Comparison of ENCODE assay signal across 25 cellular contexts in genomic region chr2:112488201-112488600, GRCh38.
"Had no signal": no experiment of that assay in that cellular context is flagged by ENCODE, and none has a peak within 500 bp of the region (broad histone marks: within the 10 kb centered on the region; RNA-seq: fewer than 3 reads in every experiment).

No MANE protein-coding gene starts in this region.

- H3K36me3 Mint-ChIP-seq: activated naive CD4-positive, alpha-beta T cell treated with anti-CD3 and anti-CD28 coated beads, Interleukin-2, amount 50 U/mL, for 24 hours had no signal

- H3K27ac Mint-ChIP-seq: activated CD4-positive, alpha-beta T cell treated with anti-CD3 and anti-CD28 coated beads, Interleukin-2, amount 10 ng/mL, durations not matched to agents 7 days and 5 days; activated naive CD4-positive, alpha-beta T cell treated with anti-CD3 and anti-CD28 coated beads, Interleukin-2, amount 50 U/mL, for 24 hours; activated T-helper 1 cell treated with anti-CD3 and anti-CD28 coated beads, Interleukin-12 subunit alpha, Interleukin-12 subunit beta, Interleukin-2, Interleukin-4 antibody, amounts not matched to agents 30 ng/mL and 10 ng/mL and 1 ng/mL, durations not matched to agents 14 hours and 24 hours and 36 hours; T-helper 17 cell; WTC11 had no signal

- H3K27ac ChIP-seq: ascending aorta, Peyer's patch had no signal

- H3K4me3 Mint-ChIP-seq: activated CD4-positive, alpha-beta memory T cell treated with anti-CD3 and anti-CD28 coated beads for 36 hours; activated CD4-positive, alpha-beta T cell treated with anti-CD3 and anti-CD28 coated beads, Interleukin-2, amount 10 ng/mL, durations not matched to agents 7 days and 5 days; activated naive CD4-positive, alpha-beta T cell treated with anti-CD3 and anti-CD28 coated beads, Interleukin-2, amount 50 U/mL, for 24 hours; activated naive CD8-positive, alpha-beta T cell treated with anti-CD3 and anti-CD28 coated beads, Interleukin-2, amount 50 U/mL, for 24 hours; activated T-helper 1 cell treated with anti-CD3 and anti-CD28 coated beads, Interleukin-12 subunit alpha, Interleukin-12 subunit beta, Interleukin-2, Interleukin-4 antibody, amounts not matched to agents 30 ng/mL and 10 ng/mL and 1 ng/mL, durations not matched to agents 14 hours and 24 hours and 36 hours; brain; central memory CD8-positive, alpha-beta T cell; T-helper 17 cell; WTC11 had no signal

- H3K27me3 Mint-ChIP-seq: activated CD4-positive, alpha-beta memory T cell treated with anti-CD3 and anti-CD28 coated beads for 36 hours; activated CD4-positive, alpha-beta T cell treated with anti-CD3 and anti-CD28 coated beads, Interleukin-2, amount 10 ng/mL, durations not matched to agents 7 days and 5 days; activated naive CD4-positive, alpha-beta T cell treated with anti-CD3 and anti-CD28 coated beads, Interleukin-2, amount 50 U/mL, for 24 hours; activated naive CD8-positive, alpha-beta T cell treated with anti-CD3 and anti-CD28 coated beads, Interleukin-2, amount 50 U/mL, for 24 hours; brain; central memory CD8-positive, alpha-beta T cell; T-helper 17 cell had no signal

- ATAC-seq: activated naive CD8-positive, alpha-beta T cell treated with anti-CD3 and anti-CD28 coated beads, Interleukin-2, amount 50 U/mL, for 24 hours; T-helper 17 cell; WTC11 had no signal

- H3K4me3 ChIP-seq: ascending aorta, Peyer's patch had no signal

- H3K9me3 Mint-ChIP-seq: activated CD4-positive, alpha-beta memory T cell treated with anti-CD3 and anti-CD28 coated beads for 36 hours; activated CD4-positive, alpha-beta T cell treated with anti-CD3 and anti-CD28 coated beads, Interleukin-2, amount 10 ng/mL, durations not matched to agents 7 days and 5 days; activated naive CD4-positive, alpha-beta T cell treated with anti-CD3 and anti-CD28 coated beads, Interleukin-2, amount 50 U/mL, for 24 hours; activated naive CD8-positive, alpha-beta T cell treated with anti-CD3 and anti-CD28 coated beads, Interleukin-2, amount 50 U/mL, for 24 hours; activated T-helper 1 cell treated with anti-CD3 and anti-CD28 coated beads, Interleukin-12 subunit alpha, Interleukin-12 subunit beta, Interleukin-2, Interleukin-4 antibody, amounts not matched to agents 30 ng/mL and 10 ng/mL and 1 ng/mL, durations not matched to agents 14 hours and 24 hours and 36 hours; brain; central memory CD8-positive, alpha-beta T cell; WTC11 had no signal

- DNase-seq: activated CD4-positive, alpha-beta memory T cell treated with anti-CD3 and anti-CD28 coated beads for 36 hours; activated CD4-positive, alpha-beta T cell treated with anti-CD3 and anti-CD28 coated beads, Interleukin-2, amount 10 ng/mL, durations not matched to agents 7 days and 5 days; activated CD4-positive, CD25-positive, alpha-beta regulatory T cell treated with anti-CD3 and anti-CD28 coated beads, Interleukin-2, amount 50 U/mL, for 72 hours; activated CD8-positive, alpha-beta memory T cell treated with anti-CD3 and anti-CD28 coated beads for 24 hours; activated effector memory CD4-positive, alpha-beta T cell treated with Interleukin-2 at 50 U/mL for 16 hours; activated naive CD4-positive, alpha-beta T cell; activated naive CD8-positive, alpha-beta T cell treated with anti-CD3 and anti-CD28 coated beads, Interleukin-2, amount 50 U/mL, for 24 hours; amniotic stem cell; NCI-H146; NCI-H187 treated with DMSO at 0.1 percent for 48 hours; NCI-H2081 treated with DMSO at 0.1 percent for 48 hours; NCI-H446 treated with DMSO at 0.1 percent for 48 hours; NCI-H524 treated with DMSO at 0.1 percent for 48 hours; NK-92 treated with Interleukin-12 subunit alpha and Interleukin-12 subunit beta, amount 100 ng/mL, for 24 hours; OCI-M1; Peyer's patch; SHP77 treated with DMSO at 0.1 percent for 48 hours; T-helper 17 cell; T-helper 9 cell had no signal

- H3K27me3 ChIP-seq: ascending aorta, Peyer's patch had no signal

- H3K9me3 ChIP-seq: ascending aorta, Peyer's patch had no signal

- H3K36me3 ChIP-seq: Peyer's patch had no signal
